20 cellular contexts compared by ENCODE assay signal in genomic region chr9:259405-260404, GRCh38. TPM values are rescaled to one million over a fixed set of nuclear protein-coding genes. Genes with fewer than 3 reads are reported as not detected.
DNase-seq lines count a peak whose midpoint lies in the region; ATAC-seq, FAIRE-seq and TF ChIP-seq lines count a peak whose summit lies in the region.
"Had no signal": no experiment of that assay in that cellular context is flagged by ENCODE, and none has a peak within 500 bp of the region (broad histone marks: within the 10 kb centered on the region; RNA-seq: fewer than 3 reads in every experiment).

No MANE protein-coding gene starts in this region.

- H3K4me3 ChIP-seq in K562: no peak overlapping the region
- H3K4me3 ChIP-seq: BLaER1 treated with 17β-estradiol and CSF1 and Interleukin-3, amounts not matched to agents 10 nM and 100 nM; SK-N-MC had no signal

- FAIRE-seq in K562 (lab: Jason Lieb, UNC): peak; percentile 85

- H3K79me2 ChIP-seq in K562 (ENCODE audit: control insufficient read depth, insufficient read depth, low read length): peaks cover 8% of the 10 kb centered on the region; the same call in 2 of the 3 replicates

- H2AFZ ChIP-seq in K562 (ENCODE audit: low read depth, low read length): peak overlapping the region; percentile 59

- peak overlapping the region; percentile 50 for H3K4me2 ChIP-seq in K562 (ENCODE audit: insufficient read depth, low read length)

- no peaks in the 10 kb centered on the region; the same call in 2 of the 3 replicates for H3K36me3 ChIP-seq in K562 (ENCODE audit: control insufficient read depth, insufficient read depth, low read length)

- H3K4me3 Mint-ChIP-seq in activated CD8-positive, alpha-beta T cell treated with anti-CD3 and anti-CD28 coated beads, Interleukin-2, amount 10 ng/mL, durations not matched to agents 7 days and 5 days: no peak overlapping the region
- H3K4me3 Mint-ChIP-seq in activated CD8-positive, alpha-beta T cell treated with anti-CD3 and anti-CD28 coated beads for 36 hours: no peak overlapping the region

- CTCF ChIA-PET in activated CD8-positive, alpha-beta T cell treated with anti-CD3 and anti-CD28 coated beads, Interleukin-2, amount 10 ng/mL, durations not matched to agents 7 days and 5 days (lab: Charles Lee): interaction anchor here (0.7 to 1.8 kb wide), 2 partner anchors 9 to 13 kb away, joined by 4 read pairs; no protein-coding TSS in a partner anchor
- CTCF ChIA-PET in activated CD8-positive, alpha-beta T cell treated with anti-CD3 and anti-CD28 coated beads for 36 hours (lab: Charles Lee): interaction anchor here (1.0 to 1.2 kb wide), 3 partner anchors 8 to 22 kb away, joined by 3 to 4 read pairs (median 3); no protein-coding TSS in a partner anchor
- CTCF ChIA-PET in K562 (lab: Yijun Ruan, JAX; ENCODE audit: low intra/inter-chr PET ratio): no interaction called here

- WGBS in K562 (ENCODE audit: insufficient coverage, low coverage, missing lambda C conversion rate): 0% methylated on average over 2 of the region's 2 CpGs

- no peaks in the 10 kb centered on the region for H3K9me3 ChIP-seq in K562 (replicated peaks; ENCODE audit: control insufficient read depth, insufficient read depth, low read depth, low read length)

- ATAC-seq in activated CD8-positive, alpha-beta T cell treated with anti-CD3 and anti-CD28 coated beads, Interleukin-2, amount 10 ng/mL, durations not matched to agents 7 days and 5 days: peak; percentile 53
- ATAC-seq in activated CD8-positive, alpha-beta T cell treated with anti-CD3 and anti-CD28 coated beads for 36 hours: no peak
- ATAC-seq in K562: peak; percentile 69
- no peak for ATAC-seq in GM21825 (IDR thresholded peaks at IDR 0.05; ENCODE audit: unreplicated experiment)
- ATAC-seq in HG02840 (IDR thresholded peaks at IDR 0.05; ENCODE audit: low FRiP score, unreplicated experiment): no peak
- ATAC-seq: Panc1, Right ventricle myocardium inferior had no signal

- no peak for DNase-seq in activated CD8-positive, alpha-beta T cell treated with anti-CD3 and anti-CD28 coated beads, Interleukin-2, amount 10 ng/mL, durations not matched to agents 7 days and 5 days
- DNase-seq in activated CD8-positive, alpha-beta T cell treated with anti-CD3 and anti-CD28 coated beads for 36 hours: no peak
- peak; percentile 5 to 17 for DNase-seq in NCI-H526 (lab: John Stamatoyannopoulos, UW)
- DNase-seq in K562 (ENCODE audit: extremely low read depth in 1 of 4, low spot score in 3 of 4): peak in 2 of 4 experiments; percentile 17 to 42
- DNase-seq in renal cortical epithelial cell (ENCODE audit: low read depth): peak; percentile 22
- DNase-seq in NCI-H2107 (lab: John Stamatoyannopoulos, UW): no peak
- DNase-seq: COR-L47, HCEC 1CT, NCI-H1092, NCI-H1694, NCI-H446, NCI-H774 had no signal

- BruUV-seq in K562 (replicated peaks; lab: Mats Ljungman, UMichigan): no TSS peak

- no peaks in the 10 kb centered on the region for H3K27me3 ChIP-seq in K562 (ENCODE audit: control insufficient read depth in 2 of 2, insufficient read depth in 2 of 2, low read length in 2 of 2)
- H3K27me3 ChIP-seq: BLaER1 treated with 17β-estradiol and CSF1 and Interleukin-3, amounts not matched to agents 10 nM and 100 nM had no signal

- POLR2A ChIA-PET in activated CD8-positive, alpha-beta T cell treated with anti-CD3 and anti-CD28 coated beads, Interleukin-2, amount 10 ng/mL, durations not matched to agents 7 days and 5 days (lab: Charles Lee): no interaction called here
- POLR2A ChIA-PET in activated CD8-positive, alpha-beta T cell treated with anti-CD3 and anti-CD28 coated beads for 36 hours (lab: Charles Lee): no interaction called here
- POLR2A ChIA-PET in K562 (lab: Yijun Ruan, JAX): interaction anchor here (1.0 to 3.2 kb wide), 2 partner anchors 8 to 13 kb away, joined by 3 to 12 read pairs; no protein-coding TSS in a partner anchor

- TF ChIP-seq RAD21 in K562 (CRISPR knock-in tag; conservative IDR thresholded peaks at IDR 0.05 in 1 of 2, IDR thresholded peaks at IDR 0.05 in 1 of 2): no peak

- H3K27ac Mint-ChIP-seq in activated CD8-positive, alpha-beta T cell treated with anti-CD3 and anti-CD28 coated beads, Interleukin-2, amount 10 ng/mL, durations not matched to agents 7 days and 5 days: no peak overlapping the region
- H3K27ac Mint-ChIP-seq in activated CD8-positive, alpha-beta T cell treated with anti-CD3 and anti-CD28 coated beads for 36 hours: no peak overlapping the region

- peak; percentile 51 for TF ChIP-seq EP300 in K562 (IDR thresholded peaks at IDR 0.05; ENCODE audit: low read length)

- intact Hi-C loops in activated CD8-positive, alpha-beta T cell treated with anti-CD3 and anti-CD28 coated beads for 36 hours (cut with micrococcal nuclease): no loop called here
- intact Hi-C loops in K562 (cut with micrococcal nuclease): no loop called here

- no peaks in the 10 kb centered on the region for H3K9me1 ChIP-seq in K562 (ENCODE audit: control insufficient read depth, insufficient read depth, low read length)

- no peak for TF ChIP-seq POLR2A in K562 (conservative IDR thresholded peaks at IDR 0.05)

- H3K9ac ChIP-seq in K562 (ENCODE audit: insufficient read depth in 1 of 2, low read depth in 2 of 2, low read length in 2 of 2): peak overlapping the region; percentile 43 to 79; a peak in 2 of 4 replicates
- H3K9ac ChIP-seq: BLaER1 treated with 17β-estradiol and CSF1 and Interleukin-3, amounts not matched to agents 10 nM and 100 nM had no signal

- peaks cover 35% of the 10 kb centered on the region for H3K36me3 Mint-ChIP-seq in activated CD8-positive, alpha-beta T cell treated with anti-CD3 and anti-CD28 coated beads, Interleukin-2, amount 10 ng/mL, durations not matched to agents 7 days and 5 days (ENCODE audit: low read depth)
- no peaks in the 10 kb centered on the region for H3K36me3 Mint-ChIP-seq in activated CD8-positive, alpha-beta T cell treated with anti-CD3 and anti-CD28 coated beads for 36 hours (ENCODE audit: low read depth)

- peaks cover 7 to 31% of the 10 kb centered on the region in 2 experiments for H3K4me1 ChIP-seq in K562 (replicated peaks in 1 of 2; ENCODE audit: control insufficient read depth in 2 of 2, insufficient read depth in 2 of 2, low read length in 2 of 2)

- no peak for TF ChIP-seq CTCF in activated CD8-positive, alpha-beta T cell treated with anti-CD3 and anti-CD28 coated beads for 36 hours (IDR thresholded peaks at IDR 0.05)
- TF ChIP-seq CTCF in K562 (IDR thresholded peaks at IDR 0.05 in 2 of 3, conservative IDR thresholded peaks at IDR 0.05 in 1 of 3; ENCODE audit: insufficient read depth in 2 of 3, low read depth in 1 of 3, low read length in 3 of 3): no peak

- H4K20me1 ChIP-seq in K562 (replicated peaks; ENCODE audit: control insufficient read depth, insufficient read depth, low read length): no peaks in the 10 kb centered on the region

- no peaks in the 10 kb centered on the region for H3K9me3 Mint-ChIP-seq in activated CD8-positive, alpha-beta T cell treated with anti-CD3 and anti-CD28 coated beads, Interleukin-2, amount 10 ng/mL, durations not matched to agents 7 days and 5 days (ENCODE audit: insufficient read depth)
- no peaks in the 10 kb centered on the region for H3K9me3 Mint-ChIP-seq in activated CD8-positive, alpha-beta T cell treated with anti-CD3 and anti-CD28 coated beads for 36 hours

- peaks cover 7% of the 10 kb centered on the region for H3K27me3 Mint-ChIP-seq in activated CD8-positive, alpha-beta T cell treated with anti-CD3 and anti-CD28 coated beads, Interleukin-2, amount 10 ng/mL, durations not matched to agents 7 days and 5 days (ENCODE audit: low read depth)
- H3K27me3 Mint-ChIP-seq in activated CD8-positive, alpha-beta T cell treated with anti-CD3 and anti-CD28 coated beads for 36 hours: peaks cover 7% of the 10 kb centered on the region

- in situ Hi-C loops in K562 (cut with MboI): no loop called here

- peaks cover 45% of the 10 kb centered on the region for H3K4me1 Mint-ChIP-seq in activated CD8-positive, alpha-beta T cell treated with anti-CD3 and anti-CD28 coated beads, Interleukin-2, amount 10 ng/mL, durations not matched to agents 7 days and 5 days (ENCODE audit: low read depth)
- no peaks in the 10 kb centered on the region for H3K4me1 Mint-ChIP-seq in activated CD8-positive, alpha-beta T cell treated with anti-CD3 and anti-CD28 coated beads for 36 hours (ENCODE audit: low read depth)

- H3K27ac ChIP-seq in K562 (ENCODE audit: extremely low read depth, low read depth, low read length): peak overlapping the region; percentile 76
- H3K27ac ChIP-seq: SK-N-MC had no signal

TF ChIP-seq in K562, 482 proteins besides CTCF, POLR2A, EP300 and RAD21 (continues in another document):
- TF ChIP-seq TAL1 (IDR thresholded peaks at IDR 0.05) (peak; percentile 69), SMARCA4 (IDR thresholded peaks at IDR 0.05) (peak; percentile 60; the same call in 1 of the 2 replicates), CBFA2T3 (IDR thresholded peaks at IDR 0.05) (peak; percentile 72)

RNA-seq across cellular contexts. Expression of gene DOCK8, which starts 45.0 kb away (rescaled TPM):
- 100 to 1,000 TPM; 386 to 389 TPM for total RNA-seq in activated CD8-positive, alpha-beta T cell treated with anti-CD3 and anti-CD28 coated beads, Interleukin-2, amount 10 ng/mL, durations not matched to agents 7 days and 5 days
- 100 to 1,000 TPM; 163 to 166 TPM for total RNA-seq in activated CD8-positive, alpha-beta T cell treated with anti-CD3 and anti-CD28 coated beads for 36 hours
- 66.2 and 95.4 TPM in 2 replicates for total RNA-seq in K562 (2011; cell fraction: chromatin; rRNA removed; ENCODE audit: low replicate concordance)
- total RNA-seq in K562 (2011; cell fraction: nucleolus; rRNA removed): 34.0 and 43.2 TPM in 2 replicates
- 56.7 and 77.1 TPM in 2 replicates for total RNA-seq in K562 (2011; cell fraction: nucleoplasm; rRNA removed)
- total RNA-seq in K562 (2014; rRNA removed) (25.1 and 33.4 TPM in 2 replicates), K562 (2014; rRNA removed; fragmentation: Illumina TruSeq; extraction: Trizol) (27.3 and 28.7 TPM in 2 replicates), K562 (2015; rRNA removed; fragmentation: Illumina TruSeq; extraction: Trizol) (32.4 and 34.3 TPM in 2 replicates), K562 (2021) (49.4 and 53.8 TPM in 2 replicates), renal cortical epithelial cell (0.85 and 1.6 TPM in 2 replicates)
- polyA plus RNA-seq in K562 (2011; rRNA removed) (15.3 and 34.5 TPM in 2 replicates), K562 (2014; fragmentation: Illumina TruSeq; extraction: Trizol) (30.9 and 32.8 TPM in 2 replicates), K562 (2014; fragmentation: Nextera tagmentation; extraction: Ambion mirVana) (10 to 100 TPM; 14.4 to 14.5 TPM), K562 (2014; rRNA removed) (19.6 and 23.4 TPM in 2 replicates)
- 11.0 and 29.6 TPM in 2 replicates for polyA plus RNA-seq in K562 (2011; cell fraction: cytosol; rRNA removed)
- 25.1 and 49.4 TPM in 2 replicates for polyA plus RNA-seq in K562 (2011; cell fraction: nucleus; rRNA removed)
- polyA plus RNA-seq in K562 (2012): 26.9 and 57.9 TPM in 2 replicates
- 33.3 and 80.3 TPM in 2 replicates for polyA minus RNA-seq in K562 (2011; rRNA and poly(A)+ RNA removed)
- 19.0 and 43.3 TPM in 2 replicates for polyA minus RNA-seq in K562 (2011; cell fraction: cytosol; rRNA and poly(A)+ RNA removed)
- polyA minus RNA-seq in K562 (2011; cell fraction: nucleus; rRNA and poly(A)+ RNA removed): 32.4 and 104 TPM in 2 replicates
- total RNA-seq: A172, LHCN-M2 had no signal

Comparison
In these comparisons a context has a peak if more than half of its experiments do, and no peak if none do; other contexts are left out.
1. ATAC-seq: peak in activated CD8-positive, alpha-beta T cell treated with anti-CD3 and anti-CD28 coated beads, Interleukin-2, amount 10 ng/mL, durations not matched to agents 7 days and 5 days (single experiment) and K562 (single experiment); none in activated CD8-positive, alpha-beta T cell treated with anti-CD3 and anti-CD28 coated beads for 36 hours (single experiment), GM21825 (single experiment) and HG02840 (single experiment).
2. DNase-seq: peak in NCI-H526 (2 of 2) and renal cortical epithelial cell (single experiment); none in activated CD8-positive, alpha-beta T cell treated with anti-CD3 and anti-CD28 coated beads, Interleukin-2, amount 10 ng/mL, durations not matched to agents 7 days and 5 days (single experiment), activated CD8-positive, alpha-beta T cell treated with anti-CD3 and anti-CD28 coated beads for 36 hours (single experiment) and NCI-H2107 (single experiment).
3. RNA of gene DOCK8, which starts 45.0 kb away (total RNA-seq): 386 to 389 TPM in activated CD8-positive, alpha-beta T cell treated with anti-CD3 and anti-CD28 coated beads, Interleukin-2, amount 10 ng/mL, durations not matched to agents 7 days and 5 days, 163 to 166 TPM in activated CD8-positive, alpha-beta T cell treated with anti-CD3 and anti-CD28 coated beads for 36 hours and 25.1 to 95.4 TPM in K562; 0.85 to 1.6 TPM in renal cortical epithelial cell; every median in the first group is over 10 times any median in the second.